8 cellular contexts compared by ENCODE assay signal in the genomic region with DNA sequence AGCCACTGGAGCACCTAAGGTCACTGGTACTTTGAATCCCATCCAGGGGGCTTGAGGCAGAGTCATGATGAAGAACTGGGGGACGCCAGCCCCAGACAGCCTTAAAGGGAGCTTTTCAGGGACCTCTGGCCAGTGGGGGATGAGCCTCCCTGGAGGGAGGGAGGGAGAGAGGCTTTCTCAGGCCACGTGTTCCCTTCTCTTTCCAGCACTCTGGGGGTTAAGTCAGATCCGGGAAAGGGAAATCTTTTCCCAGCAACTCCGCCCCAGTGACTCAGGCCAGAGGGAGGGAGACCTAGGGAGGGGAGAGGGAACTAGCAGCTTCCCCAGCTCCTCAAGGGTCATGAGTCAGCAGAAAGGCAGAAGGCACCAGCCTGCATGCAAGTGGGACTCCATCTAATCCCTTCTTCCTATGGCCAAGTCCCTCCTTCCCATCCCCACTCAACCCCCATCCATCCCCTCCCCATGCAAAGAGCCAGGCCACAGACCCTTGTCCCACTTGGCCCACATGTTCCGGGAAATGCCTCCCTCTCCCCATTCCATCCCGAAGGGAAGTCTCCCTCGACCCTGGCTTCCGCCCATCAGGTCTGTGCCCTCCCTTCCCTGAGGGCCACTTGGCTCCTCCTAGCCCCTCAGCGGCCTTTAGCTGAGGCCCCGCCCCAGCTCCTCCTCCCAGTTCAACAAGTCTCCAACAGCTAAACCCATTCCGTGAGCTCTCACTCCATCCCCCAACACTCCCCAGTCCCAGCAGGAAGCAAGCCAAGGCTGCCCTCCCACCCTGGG. TPM values are rescaled to one million over a fixed set of nuclear protein-coding genes. Genes with fewer than 3 reads are reported as not detected.
DNase-seq lines count a peak whose midpoint lies in the region; ATAC-seq and TF ChIP-seq lines count a peak whose summit lies in the region.

No MANE protein-coding gene starts in this region.

- no peaks in the 10 kb centered on the region for H3K27me3 ChIP-seq in HUES6 (ENCODE audit: control insufficient read depth, insufficient read depth, low read length)
- H3K27me3 ChIP-seq in uterus, result no peaks in the 10 kb centered on the region

- POLR2A ChIA-PET in RWPE1 (lab: Yijun Ruan, JAX; ENCODE audit: low non-redundant PET), result interaction anchor here (0.5 to 1.0 kb wide), 5 partner anchors 9 to 44 kb away, joined by 3 to 8 read pairs (median 4); no protein-coding TSS in a partner anchor

- peak overlapping the region; percentile 89 for H3K27ac ChIP-seq in HUES6 (ENCODE audit: low read depth, low read length)
- peak overlapping the region; percentile 97 for H3K27ac ChIP-seq in RWPE1
- peak overlapping the region; percentile 95 to 97 for H3K27ac ChIP-seq in uterus

- H3K4me1 ChIP-seq in HUES6 (ENCODE audit: control insufficient read depth, insufficient read depth, low read length) (peaks cover 52% of the 10 kb centered on the region), uterus (peaks cover 0 to 31% of the 10 kb centered on the region in 2 donors)

- CTCF ChIA-PET in RWPE1 (lab: Yijun Ruan, JAX), result interaction anchor here (0.7 to 1.8 kb wide), 2 partner anchors 13 to 38 kb away, joined by 3 to 8 read pairs; no protein-coding TSS in a partner anchor

- DNase-seq in ELF-1 (ENCODE audit: low read depth, low spot score) (peak; percentile 98), RWPE1 (ENCODE audit: low spot score) (peak; percentile 97), amniotic epithelial cell (ENCODE audit: low read depth) (peak; percentile 100), Right ventricle myocardium superior (peak; percentile 96), omental fat pad (ENCODE audit: low spot score) (peak; percentile 76), uterus (peak; percentile 96)

- peak in 1 of 2 donors; percentile 72 for TF ChIP-seq POLR2A in uterus (IDR thresholded peaks at IDR 0.05)

- H3K9ac ChIP-seq in HUES6 (ENCODE audit: low read length), result peak overlapping the region; percentile 84

- ATAC-seq in Right ventricle myocardium superior (ENCODE audit: poor library complexity) (peak; percentile 82), omental fat pad (ENCODE audit: low FRiP score) (peak; percentile 84), HG02852 (IDR thresholded peaks at IDR 0.05; ENCODE audit: unreplicated experiment) (no peak)

- no peaks in the 10 kb centered on the region for H3K9me3 ChIP-seq in HUES6 (ENCODE audit: control insufficient read depth, insufficient read depth, low read depth, low read length)
- H3K9me3 ChIP-seq in uterus, result no peaks in the 10 kb centered on the region

- intact Hi-C loops in Right ventricle myocardium superior (cut with DNase I) (loop anchor here (5.0 kb wide), 1 partner anchor 46 kb away; a partner anchor contains a TSS), uterus (cut with DNase I; ENCODE audit: low total_unique reads) (loop anchor here (5.0 to 10.0 kb wide), 2 partner anchors 41 to 199 kb away; a partner anchor contains a TSS)

- H3K4me3 ChIP-seq in HUES6 (ENCODE audit: low read depth, low read length) (peak overlapping the region; percentile 50), uterus (peak overlapping the region; percentile 43 to 60)

- TF ChIP-seq CTCF in RWPE1 (conservative IDR thresholded peaks at IDR 0.05; ENCODE audit: low read depth) (no peak), omental fat pad (IDR thresholded peaks at IDR 0.05) (no peak), uterus (IDR thresholded peaks at IDR 0.05) (no peak)

- H3K36me3 ChIP-seq in HUES6 (ENCODE audit: control insufficient read depth, insufficient read depth, low read length) (peaks cover 28% of the 10 kb centered on the region), uterus (no peaks in the 10 kb centered on the region)

RNA-seq across cellular contexts. Expression of a gene that starts 5.6 kb away (rescaled TPM):
- total RNA-seq in Right ventricle myocardium superior (47.9 TPM), omental fat pad (100 to 1,000 TPM; 279 to 689 (median 317) TPM), uterus (100 to 1,000 TPM in 3 of 4 donors, 10 to 100 TPM in 1; 71.8 to 297 (median 174) TPM)

RNA-seq across cellular contexts. Expression of a gene that starts 25.8 kb away (rescaled TPM):
- total RNA-seq in Right ventricle myocardium superior (0.22 TPM), omental fat pad (10 to 100 TPM; 10.1 to 77.1 (median 13.8) TPM), uterus (1 to 10 TPM in 2 of 4 donors, under 1 TPM in 1, not detected in 1; 0.29 to 1.9 (median 1.7) TPM)

RNA-seq across cellular contexts. Expression of a gene that starts 39.1 kb away (rescaled TPM):
- total RNA-seq in Right ventricle myocardium superior, result not detected
- 10 to 100 TPM in 3 of 4 donors, 1 to 10 TPM in 1; 1.9 to 29.0 (median 15.7) TPM for total RNA-seq in omental fat pad
- 10 to 100 TPM in 2 of 4 donors, 1 to 10 TPM in 2; 1.3 to 38.3 (median 7.3) TPM for total RNA-seq in uterus

RNA-seq across cellular contexts. Expression of a gene that starts 47.7 kb away (rescaled TPM):
- total RNA-seq in Right ventricle myocardium superior (23.2 TPM), omental fat pad (100 to 1,000 TPM in 3 of 4 donors, 10 to 100 TPM in 1; 99.9 to 171 (median 142) TPM), uterus (100 to 1,000 TPM in 1 of 4 donors, 10 to 100 TPM in 3; 28.1 to 116 (median 83.5) TPM)
